Comparison of ENCODE assay signal across 28 cellular contexts in the genomic region with DNA sequence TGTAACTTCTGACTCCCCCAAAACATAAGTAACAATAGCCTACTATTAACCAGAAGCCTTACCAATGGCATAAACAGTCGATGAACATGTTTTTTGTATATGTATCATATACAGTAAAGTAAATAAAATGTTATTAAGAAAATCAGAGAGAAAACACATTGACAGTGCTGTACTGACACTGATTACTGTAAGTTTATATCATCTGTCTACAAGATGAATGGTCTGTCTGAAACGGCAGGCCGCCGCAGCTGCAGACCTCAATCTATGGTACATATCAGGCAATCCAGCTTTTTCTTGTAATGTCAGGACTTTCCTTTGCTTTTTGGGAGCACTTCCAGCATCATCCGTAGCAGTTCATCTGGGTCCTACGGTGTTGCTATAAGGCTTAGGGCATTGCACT.
"Had no signal": no experiment of that assay in that cellular context is flagged by ENCODE, and none has a peak within 500 bp of the region (broad histone marks: within the 10 kb centered on the region; RNA-seq: fewer than 3 reads in every experiment).

No MANE protein-coding gene starts in this region.

- H3K9me3 Mint-ChIP-seq: dendritic cell treated with granulocyte-macrophage colony-stimulating factor and Interleukin-4, amounts not matched to agents 40 ng/mL and 50 ng/mL, for 4 days; effector memory CD8-positive, alpha-beta T cell; endodermal cell; immature natural killer cell; mesothelial cell of epicardium had no signal

- H3K4me3 Mint-ChIP-seq: dendritic cell treated with granulocyte-macrophage colony-stimulating factor and Interleukin-4, amounts not matched to agents 40 ng/mL and 50 ng/mL, for 4 days; effector memory CD8-positive, alpha-beta T cell; endodermal cell; immature natural killer cell; mesothelial cell of epicardium; naive B cell had no signal

- H3K27ac ChIP-seq: colonic mucosa, epithelial cell of prostate, esophagus squamous epithelium, gastrocnemius medialis, heart right ventricle, left lung, lower lobe of right lung had no signal

- H3K27ac Mint-ChIP-seq: dendritic cell treated with granulocyte-macrophage colony-stimulating factor and Interleukin-4, amounts not matched to agents 40 ng/mL and 50 ng/mL, for 4 days; effector memory CD8-positive, alpha-beta T cell; endodermal cell; immature natural killer cell; mesothelial cell of epicardium; naive B cell had no signal

- DNase-seq: colonic mucosa; cortex of kidney; effector CD8-positive, alpha-beta T cell; effector memory CD8-positive, alpha-beta T cell; endodermal cell; erythroblast; esophagus squamous epithelium; foreskin fibroblast; foreskin melanocyte; gastrocnemius medialis; glutamatergic neuron; head of caudate nucleus; heart right ventricle; hippocampal formation; immature natural killer cell; islet precursor cell; left cardiac atrium; left lung; left ventricle myocardium superior; lower lobe of right lung; mesenchymal stem cell; mucosa of descending colon; naive B cell had no signal

- ATAC-seq: effector memory CD8-positive, alpha-beta T cell; esophagus mucosa; gastrocnemius medialis; heart right ventricle; left cardiac atrium; left lung; left ventricle myocardium superior; lower lobe of right lung; mucosa of descending colon had no signal

- H3K4me1 Mint-ChIP-seq: endodermal cell, immature natural killer cell had no signal

- H3K4me1 ChIP-seq: colonic mucosa, esophagus squamous epithelium, gastrocnemius medialis had no signal

- H3K36me3 Mint-ChIP-seq: immature natural killer cell, mesothelial cell of epicardium, naive B cell had no signal

- H3K27me3 Mint-ChIP-seq: dendritic cell treated with granulocyte-macrophage colony-stimulating factor and Interleukin-4, amounts not matched to agents 40 ng/mL and 50 ng/mL, for 4 days had no signal

- H3K9me3 ChIP-seq: colonic mucosa, esophagus squamous epithelium, gastrocnemius medialis, heart right ventricle, left lung, lower lobe of right lung, mucosa of descending colon had no signal

- H3K4me3 ChIP-seq: colonic mucosa, esophagus squamous epithelium, gastrocnemius medialis, heart right ventricle, left lung, lower lobe of right lung, mucosa of descending colon had no signal

- H3K27me3 ChIP-seq: colonic mucosa, left lung had no signal

- FAIRE-seq: endometrium had no signal

- H3K36me3 ChIP-seq: colonic mucosa, esophagus squamous epithelium, gastrocnemius medialis, left lung, lower lobe of right lung had no signal
